8 cellular contexts compared by ENCODE assay signal in genomic region chr4:149264093-149264733, GRCh38.
DNase-seq lines count a peak whose midpoint lies in the region; ATAC-seq, FAIRE-seq and TF ChIP-seq lines count a peak whose summit lies in the region.

No MANE protein-coding gene starts in this region.

- H3K4me1 Mint-ChIP-seq in stimulated activated memory B cell treated with anti-CD40 and anti-IgM and Interleukin-4, amounts not matched to agents 10 μg/mL and 1 μg/mL and 100 μg/mL, for 72 hours = no peaks in the 10 kb centered on the region

- no peak overlapping the region for H3K9ac ChIP-seq in MM.1S (ENCODE audit: low read length)

- H3K4me3 Mint-ChIP-seq in stimulated activated memory B cell treated with anti-CD40 and anti-IgM and Interleukin-4, amounts not matched to agents 10 μg/mL and 1 μg/mL and 100 μg/mL, for 72 hours = no peak overlapping the region

- no peaks in the 10 kb centered on the region for H3K27me3 ChIP-seq in MM.1S (replicated peaks; ENCODE audit: insufficient read depth, low read length)

- no peak for FAIRE-seq in urothelium cell line (lab: Jason Lieb, UNC)

- no peaks in the 10 kb centered on the region for H3K9me3 ChIP-seq in MM.1S (replicated peaks; ENCODE audit: insufficient read depth, low read length)

- no peaks in the 10 kb centered on the region for H3K79me2 ChIP-seq in MM.1S (ENCODE audit: low read length)

- no peaks in the 10 kb centered on the region for H3F3A ChIP-seq in MM.1S (ENCODE audit: insufficient read depth, low read length)

- H3K27me3 Mint-ChIP-seq in stimulated activated memory B cell treated with anti-CD40 and anti-IgM and Interleukin-4, amounts not matched to agents 10 μg/mL and 1 μg/mL and 100 μg/mL, for 72 hours = no peaks in the 10 kb centered on the region

- H3K9me2 ChIP-seq in MM.1S (replicated peaks; ENCODE audit: insufficient read depth, low read length) = no peaks in the 10 kb centered on the region

- H3K27ac Mint-ChIP-seq in stimulated activated memory B cell treated with anti-CD40 and anti-IgM and Interleukin-4, amounts not matched to agents 10 μg/mL and 1 μg/mL and 100 μg/mL, for 72 hours = no peak overlapping the region

- no peaks in the 10 kb centered on the region for H3K36me3 Mint-ChIP-seq in stimulated activated memory B cell treated with anti-CD40 and anti-IgM and Interleukin-4, amounts not matched to agents 10 μg/mL and 1 μg/mL and 100 μg/mL, for 72 hours

- H3K27ac ChIP-seq in MM.1S (ENCODE audit: low read length) = no peak overlapping the region

- no peak overlapping the region for H2AFZ ChIP-seq in MM.1S (ENCODE audit: low read length)

- no peaks in the 10 kb centered on the region for H3K4me1 ChIP-seq in MM.1S (ENCODE audit: low read length)

- no peaks in the 10 kb centered on the region for H3K9me3 Mint-ChIP-seq in stimulated activated memory B cell treated with anti-CD40 and anti-IgM and Interleukin-4, amounts not matched to agents 10 μg/mL and 1 μg/mL and 100 μg/mL, for 72 hours

- H4K20me1 ChIP-seq in MM.1S (ENCODE audit: insufficient read depth, low read length) = no peaks in the 10 kb centered on the region

- H3K4me2 ChIP-seq in MM.1S (ENCODE audit: low read depth, low read length) = no peak overlapping the region

- no peaks in the 10 kb centered on the region for H3K36me3 ChIP-seq in MM.1S (replicated peaks; ENCODE audit: insufficient read depth, low read length)

- H3K4me3 ChIP-seq in HFF-Myc (replicated peaks; ENCODE audit: low read depth, low read length) (no peak overlapping the region), MM.1S (ENCODE audit: low read length) (no peak overlapping the region), WI38 (ENCODE audit: low read depth, low read length) (no peak overlapping the region)

- no peak for ATAC-seq in stimulated activated memory B cell treated with anti-CD40 and anti-IgM and Interleukin-4, amounts not matched to agents 10 μg/mL and 1 μg/mL and 100 μg/mL, for 72 hours

- peak; percentile 66 for TF ChIP-seq CTCF in GM12872 (IDR thresholded peaks at IDR 0.05; ENCODE audit: insufficient read depth, low read depth, low read length)
- peak; percentile 64 for TF ChIP-seq CTCF in HFF-Myc (IDR thresholded peaks at IDR 0.05; ENCODE audit: low read depth, low read length, missing control alignments)
- peak; percentile 77 for TF ChIP-seq CTCF in MM.1S (IDR thresholded peaks at IDR 0.05; ENCODE audit: low read length)
- TF ChIP-seq CTCF in WI38 (IDR thresholded peaks at IDR 0.05; ENCODE audit: low read depth, low read length) = peak; percentile 74

- DNase-seq in Ammon's horn (ENCODE audit: low spot score) (peak; percentile 17), HFF-Myc (ENCODE audit: extremely low read depth, low read depth) (peak; percentile 19), MM.1S (peak; percentile 56), iPS DF 19.7 (ENCODE audit: low read depth, low spot score) (peak; percentile 12), urothelium cell line (ENCODE audit: low spot score) (peak; percentile 39)
